2 cellular contexts compared by ENCODE assay signal in the genomic region with DNA sequence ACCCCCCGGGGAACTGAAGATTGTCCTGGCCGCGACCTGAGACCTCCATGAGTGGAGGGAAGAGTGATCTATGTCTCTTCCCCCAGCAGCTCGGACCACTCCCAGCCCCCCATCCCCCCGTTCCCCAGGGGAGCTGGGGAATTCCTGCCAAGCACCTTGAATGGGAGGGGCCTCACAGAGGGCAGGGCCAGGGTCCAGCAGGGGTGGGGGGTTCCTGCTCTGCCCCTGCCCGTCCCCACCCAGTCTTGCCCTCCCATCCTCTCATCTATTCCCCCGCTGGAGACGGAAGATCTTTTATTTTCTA.
TF ChIP-seq lines count a peak whose summit lies in the region.

No MANE protein-coding gene starts in this region.

TF ChIP-seq in IMR-90, 13 proteins besides CTCF, POLR2A, EP300 and RAD21:
- TF ChIP-seq MXI1 (IDR thresholded peaks at IDR 0.05; ENCODE audit: borderline replicate concordance, low read depth, low read length) (no peak), MAZ (IDR thresholded peaks at IDR 0.05; ENCODE audit: borderline replicate concordance, low read depth, low read length) (no peak), RCOR1 (IDR thresholded peaks at IDR 0.05; ENCODE audit: insufficient replicate concordance, low read length) (no peak), MAFK (IDR thresholded peaks at IDR 0.05; ENCODE audit: low read depth, low read length) (no peak), FOS (IDR thresholded peaks at IDR 0.05; ENCODE audit: low read depth, low read length) (no peak), NFE2L2 (IDR thresholded peaks at IDR 0.05; ENCODE audit: low read depth, low read length) (no peak), CHD1 (IDR thresholded peaks at IDR 0.05; ENCODE audit: low read depth, low read length) (no peak), SMC3 (IDR thresholded peaks at IDR 0.05; ENCODE audit: low read depth, low read length) (no peak), RFX5 (IDR thresholded peaks at IDR 0.05; ENCODE audit: low read depth, low read length) (no peak), CEBPB (IDR thresholded peaks at IDR 0.05; ENCODE audit: low read depth, low read length) (no peak), USF2 (IDR thresholded peaks at IDR 0.05; ENCODE audit: low read depth, low read length) (no peak), BHLHE40 (IDR thresholded peaks at IDR 0.05; ENCODE audit: low read depth, low read length) (no peak)
- TF ChIP-seq, protein P1, sequence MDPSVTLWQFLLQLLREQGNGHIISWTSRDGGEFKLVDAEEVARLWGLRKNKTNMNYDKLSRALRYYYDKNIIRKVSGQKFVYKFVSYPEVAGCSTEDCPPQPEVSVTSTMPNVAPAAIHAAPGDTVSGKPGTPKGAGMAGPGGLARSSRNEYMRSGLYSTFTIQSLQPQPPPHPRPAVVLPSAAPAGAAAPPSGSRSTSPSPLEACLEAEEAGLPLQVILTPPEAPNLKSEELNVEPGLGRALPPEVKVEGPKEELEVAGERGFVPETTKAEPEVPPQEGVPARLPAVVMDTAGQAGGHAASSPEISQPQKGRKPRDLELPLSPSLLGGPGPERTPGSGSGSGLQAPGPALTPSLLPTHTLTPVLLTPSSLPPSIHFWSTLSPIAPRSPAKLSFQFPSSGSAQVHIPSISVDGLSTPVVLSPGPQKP (IDR thresholded peaks at IDR 0.05; ENCODE audit: borderline replicate concordance, low read depth, low read length) = no peak

TF ChIP-seq in HEK293T, 16 proteins besides CTCF, POLR2A, EP300 and RAD21:
- TF ChIP-seq TARDBP (IDR thresholded peaks at IDR 0.05) = no peak
- no peak for TF ChIP-seq ARNT (IDR thresholded peaks at IDR 0.05)
